In the genomic region with DNA sequence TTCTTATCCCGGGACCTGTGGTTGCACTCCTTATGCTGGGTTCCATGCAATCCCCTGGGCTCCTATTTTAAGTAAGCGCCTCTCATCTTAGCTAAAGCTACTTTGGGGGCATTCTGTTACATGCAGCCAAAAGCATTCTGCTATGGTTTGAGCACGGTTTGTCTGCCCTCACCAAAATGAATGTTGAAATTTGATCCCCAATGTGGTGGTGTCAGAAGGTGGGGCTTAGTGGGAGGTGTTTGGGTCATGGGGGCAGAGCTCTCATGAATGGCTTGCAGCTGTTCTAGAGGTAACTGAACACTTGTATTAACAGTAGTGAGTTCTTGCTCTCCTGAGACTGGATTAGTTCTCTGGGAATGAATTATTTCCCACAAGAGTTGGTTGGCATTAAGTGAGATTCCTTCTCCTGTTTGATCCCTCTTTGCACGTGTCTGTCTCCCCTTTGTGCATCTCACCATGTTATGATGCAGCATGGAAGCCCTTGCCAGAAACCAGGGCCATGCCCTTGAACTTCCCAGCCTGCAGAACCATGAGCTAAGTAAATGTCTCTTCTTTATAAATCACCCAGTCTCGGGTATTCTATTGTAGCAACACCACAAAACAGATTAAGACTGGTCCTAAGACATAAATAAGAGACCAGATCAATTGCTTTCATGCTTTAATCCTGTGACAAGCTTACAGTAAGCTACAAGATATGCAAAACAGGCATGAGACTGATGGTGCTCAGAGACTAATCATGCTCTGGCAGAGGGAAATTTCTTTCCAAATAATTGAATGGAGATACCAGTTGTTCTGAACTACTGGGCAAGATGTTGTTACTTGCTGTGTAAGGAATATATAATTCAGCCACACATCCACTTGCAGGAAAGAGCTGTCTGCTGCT, we compare ENCODE assay signal across 13 cellular contexts.
DNase-seq lines count a peak whose midpoint lies in the region; ATAC-seq and TF ChIP-seq lines count a peak whose summit lies in the region.
"Had no signal": no experiment of that assay in that cellular context is flagged by ENCODE, and none has a peak within 500 bp of the region (broad histone marks: within the 10 kb centered on the region; RNA-seq: fewer than 3 reads in every experiment).

No MANE protein-coding gene starts in this region.

- H3F3A ChIP-seq in PC-9 (ENCODE audit: insufficient read depth, low read depth), result no peaks in the 10 kb centered on the region

- H3K79me1 ChIP-seq in trophoblast cell (ENCODE audit: low read length), result peaks cover 4% of the 10 kb centered on the region

- H2BK120ac ChIP-seq in trophoblast cell (ENCODE audit: insufficient read depth, low read length, poor library complexity), result peak overlapping the region; percentile 47

- no TSS peak for BruUV-seq in PC-9 (replicated peaks; lab: Mats Ljungman, UMichigan)

- peaks cover 63% of the 10 kb centered on the region for H3K4me1 Mint-ChIP-seq in activated CD4-positive, alpha-beta T cell treated with anti-CD3 and anti-CD28 coated beads, Interleukin-2, amount 10 ng/mL, durations not matched to agents 24 days and 14 days

- H3K4ac ChIP-seq in trophoblast cell (ENCODE audit: low read depth, low read length), result no peak overlapping the region

- no peak overlapping the region for H3K27ac ChIP-seq in PC-9
- peak overlapping the region; percentile 62 for H3K27ac ChIP-seq in epithelial cell of prostate
- peak overlapping the region; percentile 74 for H3K27ac ChIP-seq in trophoblast cell (ENCODE audit: low read depth, low read length)
- H3K27ac ChIP-seq: KMS-11, upper lobe of right lung had no signal

- no CpG with 5 or more reads among the region's 5 CpGs for WGBS in trophoblast cell (ENCODE audit: extremely low coverage, insufficient coverage, insufficient read length)

- H3K9me3 Mint-ChIP-seq in activated CD4-positive, alpha-beta T cell treated with anti-CD3 and anti-CD28 coated beads, Interleukin-2, amount 10 ng/mL, durations not matched to agents 24 days and 14 days, result no peaks in the 10 kb centered on the region
- H3K9me3 Mint-ChIP-seq in activated naive CD4-positive, alpha-beta T cell treated with anti-CD3 and anti-CD28 coated beads, Interleukin-2, amount 50 U/mL, for 72 hours, result peaks cover 0 to 6% of the 10 kb centered on the region in 2 donors

- no peak overlapping the region for H4K12ac ChIP-seq in trophoblast cell (ENCODE audit: low read depth, low read length)

- peak overlapping the region; percentile 38 for H2BK5ac ChIP-seq in trophoblast cell (ENCODE audit: low read depth, low read length, poor library complexity)

- H3K36me3 ChIP-seq in PC-9 (ENCODE audit: low read depth) (no peaks in the 10 kb centered on the region), trophoblast cell (ENCODE audit: control insufficient read depth in 1 of 2, insufficient read depth in 2 of 2, low read length in 2 of 2) (no peaks in the 10 kb centered on the region)
- H3K36me3 ChIP-seq: upper lobe of right lung had no signal

- H3K9me3 ChIP-seq in PC-9 (ENCODE audit: insufficient read depth, low read depth) (no peaks in the 10 kb centered on the region; the same call in 1 of the 2 replicates), trophoblast cell (ENCODE audit: insufficient read depth, low read depth, low read length) (no peaks in the 10 kb centered on the region)
- H3K9me3 ChIP-seq: upper lobe of right lung had no signal

- peak overlapping the region; percentile 68 for H3K27ac Mint-ChIP-seq in activated CD4-positive, alpha-beta T cell treated with anti-CD3 and anti-CD28 coated beads, Interleukin-2, amount 10 ng/mL, durations not matched to agents 24 days and 14 days
- peak overlapping the region in 1 of 2 donors; percentile 35 for H3K27ac Mint-ChIP-seq in activated naive CD4-positive, alpha-beta T cell treated with anti-CD3 and anti-CD28 coated beads, Interleukin-2, amount 50 U/mL, for 72 hours
- H3K27ac Mint-ChIP-seq: naive B cell had no signal

- intact Hi-C loops in activated CD4-positive, alpha-beta T cell treated with anti-CD3 and anti-CD28 coated beads, Interleukin-2, amount 10 ng/mL, durations not matched to agents 24 days and 14 days (cut with micrococcal nuclease), result loop anchor here (10.0 kb wide), 1 partner anchor 52 kb away; no protein-coding TSS in a partner anchor
- intact Hi-C loops in PC-9 (cut with micrococcal nuclease; ENCODE audit: unreplicated experiment), result no loop called here

- H2BK12ac ChIP-seq in trophoblast cell (ENCODE audit: low read length), result no peak overlapping the region

- peak overlapping the region; percentile 17 for H3K14ac ChIP-seq in trophoblast cell (ENCODE audit: low read length)

- H3K23ac ChIP-seq in trophoblast cell (ENCODE audit: low read length), result no peak overlapping the region

- POLR2A ChIA-PET in PC-9 (lab: Charles Lee; ENCODE audit: unreplicated experiment), result no interaction called here

- H2AK5ac ChIP-seq in trophoblast cell (ENCODE audit: low read length), result no peak overlapping the region

- H3K9ac ChIP-seq in trophoblast cell (ENCODE audit: low read length), result no peak overlapping the region
- H3K9ac ChIP-seq: KMS-11 had no signal

- H4K91ac ChIP-seq in trophoblast cell (ENCODE audit: low read depth, low read length), result no peak overlapping the region

- H2AFZ ChIP-seq in PC-9 (no peak overlapping the region), trophoblast cell (ENCODE audit: insufficient read depth, low read length, poor library complexity) (no peak overlapping the region)

- DNase-seq in activated CD4-positive, alpha-beta T cell treated with anti-CD3 and anti-CD28 coated beads, Interleukin-2, amount 10 ng/mL, durations not matched to agents 24 days and 14 days, result no peak
- no peak for DNase-seq in activated CD4-positive, alpha-beta T cell treated with anti-CD3 and anti-CD28 coated beads, Interleukin-2, amount 50 U/mL, for 48 hours
- DNase-seq in PC-9 (no peak), epithelial cell of prostate (ENCODE audit: low read depth, low spot score) (no peak), trophoblast cell (no peak), AML-193 (lab: John Stamatoyannopoulos, UW) (no peak), NCI-H345 (lab: John Stamatoyannopoulos, UW) (no peak)
- DNase-seq in activated naive CD4-positive, alpha-beta T cell treated with anti-CD3 and anti-CD28 coated beads, Interleukin-2, amount 50 U/mL, for 72 hours (ENCODE audit: low spot score in 2 of 2), result no peak
- DNase-seq: DMS153, naive B cell, NCI-H2081 treated with DMSO at 0.1 percent for 48 hours, upper lobe of right lung had no signal

- no peak overlapping the region for H3K18ac ChIP-seq in trophoblast cell (ENCODE audit: low read length)

- CTCF ChIA-PET in PC-9 (lab: Charles Lee), result no interaction called here

- H4K20me1 ChIP-seq in PC-9 (ENCODE audit: insufficient read depth), result no peaks in the 10 kb centered on the region

- H3K4me3 Mint-ChIP-seq in activated CD4-positive, alpha-beta T cell treated with anti-CD3 and anti-CD28 coated beads, Interleukin-2, amount 10 ng/mL, durations not matched to agents 24 days and 14 days, result peak overlapping the region; percentile 12
- H3K4me3 Mint-ChIP-seq: naive B cell had no signal

- no peak overlapping the region for H3K4me3 ChIP-seq in PC-9
- H3K4me3 ChIP-seq in trophoblast cell (ENCODE audit: low read depth, low read length), result no peak overlapping the region
- H3K4me3 ChIP-seq: upper lobe of right lung had no signal

- 0 out of 2 replicates have a peak overlapping the region, but pooled peaks have one; percentile 11 for H3K4me2 ChIP-seq in PC-9
- H3K4me2 ChIP-seq in trophoblast cell (ENCODE audit: low read length), result no peak overlapping the region
- H3K4me2 ChIP-seq: KMS-11 had no signal

- H3K4me1 ChIP-seq in PC-9 (replicated peaks; ENCODE audit: insufficient read depth) (peaks cover 14% of the 10 kb centered on the region), trophoblast cell (ENCODE audit: control insufficient read depth in 1 of 2, insufficient read depth in 2 of 2, low read length in 2 of 2) (peaks cover 4 to 10% of the 10 kb centered on the region in 2 experiments)
- H3K4me1 ChIP-seq: upper lobe of right lung had no signal

- H3K27me3 Mint-ChIP-seq in activated CD4-positive, alpha-beta T cell treated with anti-CD3 and anti-CD28 coated beads, Interleukin-2, amount 10 ng/mL, durations not matched to agents 24 days and 14 days, result no peaks in the 10 kb centered on the region
- H3K27me3 Mint-ChIP-seq: naive B cell had no signal

- H3K27me3 ChIP-seq in PC-9 (ENCODE audit: insufficient read depth, low read depth) (no peaks in the 10 kb centered on the region), trophoblast cell (ENCODE audit: insufficient read depth, low read length) (no peaks in the 10 kb centered on the region)
- H3K27me3 ChIP-seq: upper lobe of right lung had no signal

- no peaks in the 10 kb centered on the region for H3K9me2 ChIP-seq in PC-9 (ENCODE audit: insufficient read depth)

- H3K79me2 ChIP-seq in PC-9 (ENCODE audit: low read depth), result no peaks in the 10 kb centered on the region
- H3K79me2 ChIP-seq in trophoblast cell (ENCODE audit: control insufficient read depth, insufficient read depth, low read length, poor library complexity), result no peaks in the 10 kb centered on the region

- peaks cover 16% of the 10 kb centered on the region for H3K36me3 Mint-ChIP-seq in activated CD4-positive, alpha-beta T cell treated with anti-CD3 and anti-CD28 coated beads, Interleukin-2, amount 10 ng/mL, durations not matched to agents 24 days and 14 days (ENCODE audit: low read depth)
- peaks cover 0 to 24% of the 10 kb centered on the region in 2 donors for H3K36me3 Mint-ChIP-seq in activated naive CD4-positive, alpha-beta T cell treated with anti-CD3 and anti-CD28 coated beads, Interleukin-2, amount 50 U/mL, for 72 hours

- no peak for TF ChIP-seq CTCF in PC-9 (conservative IDR thresholded peaks at IDR 0.05)

- no peak for ATAC-seq in activated naive CD4-positive, alpha-beta T cell treated with anti-CD3 and anti-CD28 coated beads, Interleukin-2, amount 50 U/mL, for 72 hours

- H4K8ac ChIP-seq in trophoblast cell (ENCODE audit: low read depth, low read length), result peak overlapping the region; percentile 13
